1 cellular context compared by ENCODE assay signal in the genomic region with DNA sequence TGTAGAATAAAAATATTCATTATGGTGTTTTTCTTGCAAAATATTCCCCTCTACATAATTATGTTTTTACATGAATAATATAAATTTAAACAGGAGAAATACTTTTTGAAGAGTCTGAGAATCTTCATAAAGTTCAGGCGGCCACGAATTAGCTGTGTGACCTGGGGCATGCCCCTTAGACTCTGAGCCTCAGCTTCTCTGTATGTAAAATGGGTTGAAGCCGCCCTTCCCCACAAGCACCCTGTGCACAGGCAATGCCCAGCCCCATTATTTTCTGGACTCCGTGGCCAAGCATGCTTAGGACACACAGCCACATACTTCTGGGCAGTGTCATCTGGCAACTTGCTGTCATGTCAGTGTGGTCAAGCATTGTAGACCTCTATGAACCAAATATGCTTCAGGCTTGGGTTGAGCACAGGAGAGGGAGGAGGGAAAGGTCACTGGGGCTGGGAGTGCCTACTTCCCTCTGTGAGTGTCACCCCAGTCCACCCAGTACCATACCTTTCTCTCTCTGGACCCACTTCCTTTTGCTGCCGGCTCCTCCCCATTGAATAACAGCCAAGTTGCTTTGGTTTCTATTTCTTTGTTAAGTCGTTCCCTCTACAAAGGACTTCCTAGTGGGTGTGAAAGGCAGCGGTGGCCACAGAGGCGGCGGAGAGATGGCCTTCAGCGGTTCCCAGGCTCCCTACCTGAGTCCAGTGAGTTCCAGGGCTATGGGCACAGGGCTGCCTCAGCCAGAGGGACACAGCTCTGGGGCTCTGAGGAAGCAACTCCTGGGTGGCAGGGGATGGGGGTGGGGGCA.
TF ChIP-seq lines count a peak whose summit lies in the region.

LGALS9 (plus strand) TSS at position 582 of the 802 bp plus-strand sequence; CDS start at position 660, 78 bp downstream.

TF ChIP-seq in H1, 55 proteins besides CTCF, POLR2A, EP300 and RAD21:
- TF ChIP-seq ZNF274 (IDR thresholded peaks at IDR 0.05; ENCODE audit: borderline replicate concordance, extremely low read depth, low read length) (no peak), ATF3 (IDR thresholded peaks at IDR 0.05; ENCODE audit: insufficient read depth, low read depth, low read length) (no peak), PHF8 (conservative IDR thresholded peaks at IDR 0.05; ENCODE audit: low read depth, low read length) (no peak)
TF ChIP-seq in H1: peak in this region for 0.
